In the genomic region with DNA sequence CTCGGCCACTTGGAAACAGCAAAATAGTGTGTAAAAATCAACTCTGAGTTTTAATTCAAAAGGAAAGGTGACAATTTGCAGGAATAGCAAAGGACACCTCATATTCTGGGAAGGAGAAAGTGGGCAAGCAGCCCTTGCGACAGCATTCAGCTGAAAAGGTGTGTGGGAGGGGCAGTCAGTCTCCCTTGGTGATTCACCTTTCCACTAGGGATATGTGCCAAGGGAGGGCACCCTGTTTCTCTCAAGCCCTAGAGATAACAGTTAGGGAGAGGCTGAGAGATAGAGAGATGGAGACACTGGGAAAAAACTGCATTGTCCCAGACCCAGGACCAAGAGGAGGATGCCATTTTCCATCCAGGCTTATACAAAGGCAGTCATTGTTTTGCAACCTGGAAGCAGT, we compare ENCODE assay signal across 24 cellular contexts.
"Had no signal": no experiment of that assay in that cellular context is flagged by ENCODE, and none has a peak within 500 bp of the region (broad histone marks: within the 10 kb centered on the region; RNA-seq: fewer than 3 reads in every experiment).

No MANE protein-coding gene starts in this region.

- ATAC-seq: esophagus mucosa; gastroesophageal sphincter; naive thymus-derived CD4-positive, alpha-beta T cell; sciatic nerve; stimulated activated effector memory CD8-positive, alpha-beta T cell treated with anti-CD3 and anti-CD28 coated beads, Interleukin-12 subunit alpha, Interleukin-12 subunit beta, amount 100 ng/mL, for 72 hours had no signal

- H3K4me1 ChIP-seq: gastroesophageal sphincter, neural progenitor cell, prostate gland, right atrium auricular region had no signal

- DNase-seq: dorsolateral prefrontal cortex; effector CD4-positive, alpha-beta T cell; kidney; mesenchymal stem cell; midbrain; naive thymus-derived CD4-positive, alpha-beta T cell; nucleus accumbens; stimulated activated CD4-positive, alpha-beta T cell treated with anti-CD3 and anti-CD28 coated beads, Interleukin-12 subunit alpha, Interleukin-12 subunit beta, amount 100 ng/mL, for 4 hours; stimulated activated CD4-positive, alpha-beta T cell treated with anti-CD3 and anti-CD28 coated beads, Interleukin-2, amount 100 ng/mL, for 24 hours; stimulated activated CD4-positive, alpha-beta T cell treated with anti-CD3 and anti-CD28 coated beads, Interleukin-4, amount 100 ng/mL, for 24 hours; stimulated activated naive CD4-positive, alpha-beta T cell treated with Interleukin-2 at 50 U/mL for 16 hours; substantia nigra had no signal

- H3K9me3 ChIP-seq: prostate gland had no signal

- H3K4me3 ChIP-seq: dorsolateral prefrontal cortex, gastroesophageal sphincter, heart left ventricle, hepatocyte, lung, neural progenitor cell, prostate gland, right atrium auricular region, smooth muscle cell had no signal

- H3K27ac ChIP-seq: dorsolateral prefrontal cortex, epithelial cell of prostate, gastroesophageal sphincter, heart left ventricle, hepatocyte, neural progenitor cell, prostate gland, right atrium auricular region had no signal

- H3K27me3 ChIP-seq: dorsolateral prefrontal cortex, gastroesophageal sphincter, heart left ventricle, hepatocyte, neural progenitor cell, right atrium auricular region had no signal

- H3K36me3 ChIP-seq: gastroesophageal sphincter, heart left ventricle, neural progenitor cell, prostate gland, right atrium auricular region had no signal
